13 cellular contexts compared by ENCODE assay signal in genomic region chr6:112254921-112255320, GRCh38. TPM values are rescaled to one million over a fixed set of nuclear protein-coding genes. Genes with fewer than 3 reads are reported as not detected.
DNase-seq lines count a peak whose midpoint lies in the region; ATAC-seq and TF ChIP-seq lines count a peak whose summit lies in the region.
"Had no signal": no experiment of that assay in that cellular context is flagged by ENCODE, and none has a peak within 500 bp of the region (broad histone marks: within the 10 kb centered on the region; RNA-seq: fewer than 3 reads in every experiment).

No MANE protein-coding gene starts in this region.

- intact Hi-C loops in Caco-2 (cut with micrococcal nuclease; ENCODE audit: unreplicated experiment): no loop called here
- intact Hi-C loops in ovary (cut with DNase I): loop anchor here in 1 of 4 donors (5.0 kb wide), 1 partner anchor 53 kb away; no protein-coding TSS in a partner anchor

- CTCF ChIA-PET in Caco-2 (lab: Charles Lee) (interaction anchor here (0.6 kb wide), 1 partner anchor 1052 kb away, joined by 3 read pairs; no protein-coding TSS in a partner anchor), WTC11 (lab: Charles Lee) (interaction anchor here (0.8 to 2.3 kb wide), 3 partner anchors 9 to 75 kb away, joined by 3 to 13 read pairs (median 4); no protein-coding TSS in a partner anchor)

- H3K27me3 Mint-ChIP-seq in Caco-2 (ENCODE audit: insufficient read depth, unreplicated experiment) (peaks cover 9% of the 10 kb centered on the region), WTC11 (ENCODE audit: low read depth) (peaks cover 44% of the 10 kb centered on the region)

- WGBS in ovary, 3 donors: 23 to 43% (median 37%) methylated on average over 3 of the region's 3 CpGs

- ATAC-seq in WTC11: no peak
- ATAC-seq in HG02610 (IDR thresholded peaks at IDR 0.05; ENCODE audit: unreplicated experiment): no peak

- DNase-seq in Caco-2 (no peak), WTC11 (ENCODE audit: low spot score) (no peak), globus pallidus (ENCODE audit: low spot score) (peak; percentile 62), ovary (no peak), occipital lobe (lab: John Stamatoyannopoulos, UW) (no peak), NCI-H1048 (lab: John Stamatoyannopoulos, UW) (no peak)
- no peak for DNase-seq in activated CD4-positive, alpha-beta T cell treated with anti-CD3 and anti-CD28 coated beads, Interleukin-2, amount 50 U/mL, for 4 hours
- DNase-seq: activated gamma-delta T cell treated with Interleukin-2 at 50 U/mL for 16 hours; CD8-positive, alpha-beta memory T cell; foreskin keratinocyte; NCI-H510A; stimulated activated naive B cell treated with anti-CD40 and anti-IgM and Interleukin-4, amounts not matched to agents 10 μg/mL and 1 μg/mL and 100 μg/mL, for 72 hours had no signal

- H3K4me1 ChIP-seq in Caco-2 (no peaks in the 10 kb centered on the region), ovary (ENCODE audit: insufficient read depth) (peaks cover 6% of the 10 kb centered on the region)
- H3K4me1 ChIP-seq: foreskin keratinocyte had no signal

- no peak for TF ChIP-seq POLR2A in ovary (IDR thresholded peaks at IDR 0.05)

- H3K36me3 ChIP-seq in Caco-2 (ENCODE audit: control insufficient read depth, insufficient read depth, low read length): no peaks in the 10 kb centered on the region
- H3K36me3 ChIP-seq in ovary: no peaks in the 10 kb centered on the region

- no peak for TF ChIP-seq CTCF in Caco-2 (IDR thresholded peaks at IDR 0.05; ENCODE audit: insufficient read depth in 1 of 2, low read depth in 1 of 2, low read length in 1 of 2, severe bottlenecking in 1 of 2, unreplicated experiment in 1 of 2)
- TF ChIP-seq CTCF in WTC11 (IDR thresholded peaks at IDR 0.05): no peak
- no peak for TF ChIP-seq CTCF in ovary (IDR thresholded peaks at IDR 0.05)

- H3K4me1 Mint-ChIP-seq in Caco-2 (ENCODE audit: low read depth, unreplicated experiment) (peaks cover 6% of the 10 kb centered on the region), WTC11 (peaks cover 25% of the 10 kb centered on the region)

- no peaks in the 10 kb centered on the region for H3K9me3 Mint-ChIP-seq in Caco-2 (ENCODE audit: unreplicated experiment)
- H3K9me3 Mint-ChIP-seq in WTC11: peaks cover 5% of the 10 kb centered on the region; the same call in 1 of the 2 replicates
- H3K9me3 Mint-ChIP-seq: CD8-positive, alpha-beta memory T cell; stimulated activated naive B cell treated with anti-CD40 and anti-IgM and Interleukin-4, amounts not matched to agents 10 μg/mL and 1 μg/mL and 100 μg/mL, for 72 hours had no signal

- no peak for TF ChIP-seq EP300 in ovary (IDR thresholded peaks at IDR 0.05)

- no TSS peak for BruUV-seq in Caco-2 (replicated peaks; lab: Mats Ljungman, UMichigan)

- POLR2A ChIA-PET in Caco-2 (lab: Charles Lee): no interaction called here
- POLR2A ChIA-PET in WTC11 (lab: Charles Lee): no interaction called here

- peak overlapping the region in 1 of 2 donors; percentile 76 for H3K27ac ChIP-seq in ovary
- H3K27ac ChIP-seq: foreskin keratinocyte had no signal

- H3K4me3 Mint-ChIP-seq in Caco-2 (ENCODE audit: unreplicated experiment) (peak overlapping the region; percentile 71), WTC11 (peak overlapping the region; percentile 92)

- H3K9me3 ChIP-seq in Caco-2 (no peaks in the 10 kb centered on the region), ovary (no peaks in the 10 kb centered on the region)

- H3K27ac Mint-ChIP-seq in Caco-2 (ENCODE audit: unreplicated experiment) (no peak overlapping the region), WTC11 (no peak overlapping the region)
- H3K27ac Mint-ChIP-seq: stimulated activated naive B cell treated with anti-CD40 and anti-IgM and Interleukin-4, amounts not matched to agents 10 μg/mL and 1 μg/mL and 100 μg/mL, for 72 hours had no signal

- H3K36me3 Mint-ChIP-seq in Caco-2 (ENCODE audit: insufficient read depth, unreplicated experiment) (no peaks in the 10 kb centered on the region), WTC11 (no peaks in the 10 kb centered on the region)
- H3K36me3 Mint-ChIP-seq: CD8-positive, alpha-beta memory T cell; stimulated activated naive B cell treated with anti-CD40 and anti-IgM and Interleukin-4, amounts not matched to agents 10 μg/mL and 1 μg/mL and 100 μg/mL, for 72 hours had no signal

- H3K27me3 ChIP-seq in Caco-2 (replicated peaks; ENCODE audit: control insufficient read depth, insufficient read depth, low read length) (peaks cover 2% of the 10 kb centered on the region; the same call in 1 of the 2 replicates), ovary (no peaks in the 10 kb centered on the region)

- H3K4me3 ChIP-seq in Caco-2 (ENCODE audit: low read depth, low read length) (no peak overlapping the region), ovary (peak overlapping the region; percentile 83)

TF ChIP-seq in WTC11, 78 proteins besides CTCF, POLR2A, EP300 and RAD21 (continues in another document):
- TF ChIP-seq ZNF281 (CRISPR knock-in tag; IDR thresholded peaks at IDR 0.05) (no peak), NR1H2 (CRISPR knock-in tag; IDR thresholded peaks at IDR 0.05) (no peak), KAT7 (CRISPR knock-in tag; IDR thresholded peaks at IDR 0.05; ENCODE audit: borderline replicate concordance) (no peak), NR3C1 (CRISPR knock-in tag; conservative IDR thresholded peaks at IDR 0.05; ENCODE audit: low read depth) (no peak), FOXJ3 (CRISPR knock-in tag; IDR thresholded peaks at IDR 0.05; ENCODE audit: borderline replicate concordance) (no peak), ATF6 (CRISPR knock-in tag; IDR thresholded peaks at IDR 0.05) (no peak), ARID4B (CRISPR knock-in tag; IDR thresholded peaks at IDR 0.05; ENCODE audit: borderline replicate concordance) (no peak)

RNA-seq across cellular contexts. Expression of gene LAMA4, which starts 0.6 kb away (rescaled TPM):
- 0.37 TPM in 1 of 2 replicates, not detected in the other for total RNA-seq in Caco-2 (2022)
- 1.6 to 2.6 TPM (median 1.7 TPM) in 3 replicates for total RNA-seq in WTC11 (2021)
- 10 to 100 TPM; 29.0 to 92.8 (median 42.5) TPM for total RNA-seq in ovary
- polyA plus RNA-seq in ovary: 10 to 100 TPM; 32.3 to 84.7 TPM
- 19.2 TPM for total RNA-seq in occipital lobe
- total RNA-seq: CD8-positive, alpha-beta memory T cell; foreskin keratinocyte had no signal
- polyA plus RNA-seq: CD8-positive, alpha-beta memory T cell had no signal
